Comparison of ENCODE assay signal across 16 cellular contexts in genomic region chr14:64572721-64573508, GRCh38. TPM values are rescaled to one million over a fixed set of nuclear protein-coding genes. Genes with fewer than 3 reads are reported as not detected.
DNase-seq lines count a peak whose midpoint lies in the region; ATAC-seq, FAIRE-seq and TF ChIP-seq lines count a peak whose summit lies in the region.
"Had no signal": no experiment of that assay in that cellular context is flagged by ENCODE, and none has a peak within 500 bp of the region (broad histone marks: within the 10 kb centered on the region; RNA-seq: fewer than 3 reads in every experiment).

No MANE protein-coding gene starts in this region.

- no peak for TF ChIP-seq POLR2A in GM12892 (IDR thresholded peaks at IDR 0.05; ENCODE audit: low read depth, low read length)

- no peaks in the 10 kb centered on the region for H3K79me1 ChIP-seq in neuronal stem cell (ENCODE audit: low read depth, low read length)

- H3K36me3 ChIP-seq in GM23338 (ENCODE audit: insufficient read depth) (no peaks in the 10 kb centered on the region), adipocyte (ENCODE audit: control insufficient read depth, insufficient read depth, low read length, severe bottlenecking) (no peaks in the 10 kb centered on the region), neuronal stem cell (replicated peaks in 1 of 2; ENCODE audit: control insufficient read depth in 2 of 2, insufficient read depth in 2 of 2, low read length in 2 of 2) (no peaks in the 10 kb centered on the region)
- H3K36me3 ChIP-seq: BE2C had no signal

- H3K27me3 Mint-ChIP-seq in GM23338 (ENCODE audit: insufficient read depth, low read depth, poor library complexity) (peaks cover 5% of the 10 kb centered on the region), glutamatergic neuron (ENCODE audit: unreplicated experiment) (no peaks in the 10 kb centered on the region)
- H3K27me3 Mint-ChIP-seq in activated CD4-positive, alpha-beta memory T cell treated with anti-CD3 and anti-CD28 coated beads, Interleukin-2, amount 10 ng/mL, durations not matched to agents 7 days and 5 days, result peaks cover 3% of the 10 kb centered on the region
- H3K27me3 Mint-ChIP-seq: dendritic cell treated with granulocyte-macrophage colony-stimulating factor and Interleukin-4, amounts not matched to agents 40 ng/mL and 50 ng/mL, for 4 days had no signal

- H3K9ac ChIP-seq in adipocyte (ENCODE audit: low read length), result no peak overlapping the region
- no peak overlapping the region for H3K9ac ChIP-seq in neuronal stem cell (ENCODE audit: low read depth, low read length, poor library complexity)

- no peak overlapping the region for H3K4ac ChIP-seq in neuronal stem cell (ENCODE audit: low read length)

- DNase-seq in GM23338 (ENCODE audit: low spot score) (peak; percentile 78), adipocyte (ENCODE audit: low read depth) (peak; percentile 68), Right ventricle myocardium superior (no peak), neuronal stem cell (ENCODE audit: low spot score) (no peak), RPMI8226 (no peak), GM12892 (ENCODE audit: insufficient read length) (no peak), glutamatergic neuron (no peak)
- DNase-seq in activated CD4-positive, alpha-beta memory T cell treated with anti-CD3 and anti-CD28 coated beads, Interleukin-2, amount 10 ng/mL, durations not matched to agents 7 days and 5 days, result no peak
- DNase-seq: activated B cell treated with CpG ODN at 0.5 μM for 24 hours; activated effector memory CD4-positive, alpha-beta T cell treated with anti-CD3 and anti-CD28 coated beads, Interleukin-2, amount 50 U/mL, for 16 hours; BE2C; immature natural killer cell; NCI-H1092 had no signal

- H3K9me3 ChIP-seq in adipocyte (ENCODE audit: control insufficient read depth, low read length) (no peaks in the 10 kb centered on the region), neuronal stem cell (replicated peaks in 1 of 2; ENCODE audit: control insufficient read depth in 2 of 2, insufficient read depth in 1 of 2, low read depth in 1 of 2, low read length in 2 of 2) (no peaks in the 10 kb centered on the region)
- H3K9me3 ChIP-seq: BE2C had no signal

- H3K4me1 ChIP-seq in GM23338 (ENCODE audit: insufficient read depth) (0 out of 2 replicates have a peak, but pooled peaks cover 6% of the 10 kb centered on the region), adipocyte (ENCODE audit: control insufficient read depth, insufficient read depth, low read length) (peaks cover 33% of the 10 kb centered on the region), neuronal stem cell (ENCODE audit: control insufficient read depth in 2 of 2, insufficient read depth in 1 of 2, low read depth in 1 of 2, low read length in 2 of 2) (peaks cover 4 to 21% of the 10 kb centered on the region in 2 donors)
- H3K4me1 ChIP-seq: BE2C had no signal

- no CpG with 5 or more reads among the region's 3 CpGs for WGBS in neuronal stem cell (ENCODE audit: extremely low coverage in 2 of 2, insufficient read length in 2 of 2, insufficient replicate concordance in 1 of 2), 2 donors

- H3K4me3 Mint-ChIP-seq in GM23338, result no peak overlapping the region; the same call in 2 of the 3 replicates
- H3K4me3 Mint-ChIP-seq in activated CD4-positive, alpha-beta memory T cell treated with anti-CD3 and anti-CD28 coated beads, Interleukin-2, amount 10 ng/mL, durations not matched to agents 7 days and 5 days, result no peak overlapping the region
- no peak overlapping the region for H3K4me3 Mint-ChIP-seq in glutamatergic neuron (ENCODE audit: unreplicated experiment)
- H3K4me3 Mint-ChIP-seq: activated B cell treated with CpG ODN at 0.5 μM for 24 hours; dendritic cell treated with granulocyte-macrophage colony-stimulating factor and Interleukin-4, amounts not matched to agents 40 ng/mL and 50 ng/mL, for 4 days; immature natural killer cell; neural crest cell had no signal

- H3K23ac ChIP-seq in neuronal stem cell (ENCODE audit: low read depth, low read length, poor library complexity), result no peak overlapping the region

- H3K36me3 Mint-ChIP-seq in GM23338 (ENCODE audit: low read depth), result no peaks in the 10 kb centered on the region
- no peaks in the 10 kb centered on the region for H3K36me3 Mint-ChIP-seq in activated CD4-positive, alpha-beta memory T cell treated with anti-CD3 and anti-CD28 coated beads, Interleukin-2, amount 10 ng/mL, durations not matched to agents 7 days and 5 days (ENCODE audit: low read depth)
- no peaks in the 10 kb centered on the region for H3K36me3 Mint-ChIP-seq in glutamatergic neuron (ENCODE audit: unreplicated experiment)
- H3K36me3 Mint-ChIP-seq: immature natural killer cell had no signal

- H2AFZ ChIP-seq in GM23338 (no peak overlapping the region), neuronal stem cell (ENCODE audit: low read length) (peak overlapping the region; percentile 81)

- CTCF ChIA-PET in activated CD4-positive, alpha-beta memory T cell treated with anti-CD3 and anti-CD28 coated beads, Interleukin-2, amount 10 ng/mL, durations not matched to agents 7 days and 5 days (lab: Charles Lee), result no interaction called here

- no peaks in the 10 kb centered on the region for H4K20me1 ChIP-seq in GM23338 (replicated peaks; ENCODE audit: insufficient read depth)

- no peak for FAIRE-seq in GM12892 (lab: Jason Lieb, UNC)
- FAIRE-seq: GM19239 had no signal

- H3K4me3 ChIP-seq in GM23338 (no peak overlapping the region), adipocyte (ENCODE audit: low read length) (no peak overlapping the region), neuronal stem cell (ENCODE audit: low read length in 2 of 2) (no peak overlapping the region)

- H3K27ac Mint-ChIP-seq in GM23338 (peak overlapping the region; percentile 86), glutamatergic neuron (ENCODE audit: unreplicated experiment) (no peak overlapping the region)
- no peak overlapping the region for H3K27ac Mint-ChIP-seq in activated CD4-positive, alpha-beta memory T cell treated with anti-CD3 and anti-CD28 coated beads, Interleukin-2, amount 10 ng/mL, durations not matched to agents 7 days and 5 days
- H3K27ac Mint-ChIP-seq: activated B cell treated with CpG ODN at 0.5 μM for 24 hours; dendritic cell treated with granulocyte-macrophage colony-stimulating factor and Interleukin-4, amounts not matched to agents 40 ng/mL and 50 ng/mL, for 4 days; immature natural killer cell had no signal

- H4K91ac ChIP-seq in neuronal stem cell (ENCODE audit: low read depth, low read length, poor library complexity), result no peak overlapping the region

- TF ChIP-seq CTCF in GM23338 (conservative IDR thresholded peaks at IDR 0.05; ENCODE audit: low read depth in 2 of 2), result no peak
- no peak for TF ChIP-seq CTCF in glutamatergic neuron (IDR thresholded peaks at IDR 0.05; ENCODE audit: partially characterized antibody, unreplicated experiment)

- no peak overlapping the region for H4K8ac ChIP-seq in neuronal stem cell (ENCODE audit: low read depth, low read length)

- peak overlapping the region; percentile 16 for H3K4me2 ChIP-seq in GM23338
- H3K4me2 ChIP-seq in neuronal stem cell (ENCODE audit: insufficient read depth, low read length, poor library complexity, severe bottlenecking), result no peak overlapping the region

- intact Hi-C loops in Right ventricle myocardium superior (cut with DNase I), result no loop called here

- H2AK5ac ChIP-seq in neuronal stem cell (ENCODE audit: low read depth, low read length), result no peak overlapping the region

- no peaks in the 10 kb centered on the region for H3K27me3 ChIP-seq in GM23338 (ENCODE audit: insufficient read depth)
- H3K27me3 ChIP-seq in adipocyte (replicated peaks; ENCODE audit: control insufficient read depth, insufficient read depth, low read length), result no peaks in the 10 kb centered on the region
- no peaks in the 10 kb centered on the region for H3K27me3 ChIP-seq in neuronal stem cell (ENCODE audit: control insufficient read depth in 3 of 3, insufficient read depth in 3 of 3, low read depth in 1 of 3, low read length in 3 of 3)
- H3K27me3 ChIP-seq: BE2C had no signal

- H2BK15ac ChIP-seq in neuronal stem cell (ENCODE audit: low read length), result no peak overlapping the region

- peak overlapping the region; percentile 67; the same call in 1 of the 2 replicates for H3K27ac ChIP-seq in GM23338 (ENCODE audit: low read depth)
- no peak overlapping the region for H3K27ac ChIP-seq in neuronal stem cell (replicated peaks; ENCODE audit: low read length)

- no peak overlapping the region for H2BK120ac ChIP-seq in neuronal stem cell (ENCODE audit: low read depth, low read length)

- no peak overlapping the region for H2BK12ac ChIP-seq in neuronal stem cell (ENCODE audit: low read length)

- no peaks in the 10 kb centered on the region for H3K9me2 ChIP-seq in GM23338 (ENCODE audit: insufficient read depth)

- no peaks in the 10 kb centered on the region for H3K79me2 ChIP-seq in GM23338 (replicated peaks; ENCODE audit: insufficient read depth)

- H2BK5ac ChIP-seq in neuronal stem cell (ENCODE audit: low read length), result no peak overlapping the region

- H3K9me3 Mint-ChIP-seq in GM23338 (no peaks in the 10 kb centered on the region), glutamatergic neuron (ENCODE audit: unreplicated experiment) (no peaks in the 10 kb centered on the region)
- no peaks in the 10 kb centered on the region for H3K9me3 Mint-ChIP-seq in activated CD4-positive, alpha-beta memory T cell treated with anti-CD3 and anti-CD28 coated beads, Interleukin-2, amount 10 ng/mL, durations not matched to agents 7 days and 5 days
- H3K9me3 Mint-ChIP-seq: activated B cell treated with CpG ODN at 0.5 μM for 24 hours; dendritic cell treated with granulocyte-macrophage colony-stimulating factor and Interleukin-4, amounts not matched to agents 40 ng/mL and 50 ng/mL, for 4 days; immature natural killer cell; neural crest cell had no signal

- no peak overlapping the region for H3K14ac ChIP-seq in neuronal stem cell (ENCODE audit: low read length)

- ATAC-seq in GM23338 (peak; percentile 85), Right ventricle myocardium superior (ENCODE audit: poor library complexity) (peak; percentile 34)

- POLR2A ChIA-PET in activated CD4-positive, alpha-beta memory T cell treated with anti-CD3 and anti-CD28 coated beads, Interleukin-2, amount 10 ng/mL, durations not matched to agents 7 days and 5 days (lab: Charles Lee), result no interaction called here

- H3F3A ChIP-seq in GM23338 (replicated peaks; ENCODE audit: low read depth), result no peaks in the 10 kb centered on the region

- peaks cover 18% of the 10 kb centered on the region for H3K4me1 Mint-ChIP-seq in GM23338
- H3K4me1 Mint-ChIP-seq in activated CD4-positive, alpha-beta memory T cell treated with anti-CD3 and anti-CD28 coated beads, Interleukin-2, amount 10 ng/mL, durations not matched to agents 7 days and 5 days, result peaks cover 3% of the 10 kb centered on the region
- peaks cover 4% of the 10 kb centered on the region for H3K4me1 Mint-ChIP-seq in glutamatergic neuron (ENCODE audit: low read depth, unreplicated experiment)
- H3K4me1 Mint-ChIP-seq: activated B cell treated with CpG ODN at 0.5 μM for 24 hours, immature natural killer cell had no signal

- no peak overlapping the region for H3K18ac ChIP-seq in neuronal stem cell (ENCODE audit: low read length)

RNA-seq across cellular contexts. Expression of gene PPP1R36, which starts 23.2 kb away (rescaled TPM):
- total RNA-seq in GM23338 (2014; rRNA removed; shearing (Covaris generic)), result 0.42 TPM in 1 of 2 replicates, not detected in the other
- polyA plus RNA-seq in GM23338 (2016; fragmentation: Nextera tagmentation; extraction: Ambion mirVana), result 0.45 and 1.4 TPM in 2 replicates
- 0.19 TPM for total RNA-seq in Right ventricle myocardium superior
- 0.11 TPM for polyA plus RNA-seq in neuronal stem cell (2013, experiment 1 of 2)
- 0.11 TPM for polyA plus RNA-seq in neuronal stem cell (2013, experiment 2 of 2)
- total RNA-seq in activated CD4-positive, alpha-beta memory T cell treated with anti-CD3 and anti-CD28 coated beads, Interleukin-2, amount 10 ng/mL, durations not matched to agents 7 days and 5 days, result under 1 TPM in 1 of 2 experiments, not detected in 1; 0.53 TPM
- not detected for polyA plus RNA-seq in GM12892 (2012; ENCODE audit: missing spikeins)
- 2.4 TPM for total RNA-seq in glutamatergic neuron (ENCODE audit: unreplicated experiment)
- total RNA-seq: activated B cell treated with CpG ODN at 0.5 μM for 24 hours had no signal

RNA-seq across cellular contexts. Expression of gene HSPA2, which starts 32.4 kb away (rescaled TPM):
- 114 and 130 TPM in 2 replicates for total RNA-seq in GM23338 (2014; rRNA removed; shearing (Covaris generic))
- polyA plus RNA-seq in GM23338 (2016; fragmentation: Nextera tagmentation; extraction: Ambion mirVana), result 86.1 and 88.5 TPM in 2 replicates
- total RNA-seq in Right ventricle myocardium superior (14.1 TPM), glutamatergic neuron (ENCODE audit: unreplicated experiment) (23.9 TPM)
- polyA plus RNA-seq in neuronal stem cell (2013, experiment 1 of 2), result 3.5 TPM
- polyA plus RNA-seq in neuronal stem cell (2013, experiment 2 of 2), result 3.5 TPM
- total RNA-seq in activated CD4-positive, alpha-beta memory T cell treated with anti-CD3 and anti-CD28 coated beads, Interleukin-2, amount 10 ng/mL, durations not matched to agents 7 days and 5 days, result 1 to 10 TPM; 6.8 to 7.1 TPM
- polyA plus RNA-seq in GM12892 (2012; ENCODE audit: missing spikeins), result 1.3 TPM

Comparison
In these comparisons a context has a peak if more than half of its experiments do, and no peak if none do; other contexts are left out.
1. DNase-seq: peak in GM23338 (single experiment) and adipocyte (single experiment); none in Right ventricle myocardium superior (single experiment), neuronal stem cell (single experiment), RPMI8226 (single experiment), activated CD4-positive, alpha-beta memory T cell treated with anti-CD3 and anti-CD28 coated beads, Interleukin-2, amount 10 ng/mL, durations not matched to agents 7 days and 5 days (single experiment), GM12892 (single experiment) and glutamatergic neuron (single experiment).